In genomic region chr10:127417686-127418415, GRCh38 we compare ENCODE assay signal across 28 cellular contexts.
"Had no signal": no experiment of that assay in that cellular context is flagged by ENCODE, and none has a peak within 500 bp of the region (broad histone marks: within the 10 kb centered on the region; RNA-seq: fewer than 3 reads in every experiment).

No MANE protein-coding gene starts in this region.

- H3K27me3 Mint-ChIP-seq: naive B cell; stimulated activated naive B cell treated with anti-CD40 and anti-IgM and Interleukin-4, amounts not matched to agents 10 μg/mL and 1 μg/mL and 100 μg/mL, for 72 hours had no signal

- H3K9me3 ChIP-seq: left lung, psoas muscle, right lobe of liver, stomach, thoracic aorta, tibial artery, uterus had no signal

- H3K27me3 ChIP-seq: left lung, right lobe of liver, stomach, tibial artery, uterus had no signal

- H3K9ac ChIP-seq: parathyroid adenoma had no signal

- H3K4me2 ChIP-seq: smooth muscle cell had no signal

- H2AFZ ChIP-seq: parathyroid adenoma had no signal

- H3K4me1 ChIP-seq: left lung, parathyroid adenoma, psoas muscle, right lobe of liver, stomach, tibial artery, uterus had no signal

- H3K79me2 ChIP-seq: parathyroid adenoma had no signal

- H3K36me3 Mint-ChIP-seq: immature natural killer cell; naive B cell; natural killer cell; stimulated activated naive B cell treated with anti-CD40 and anti-IgM and Interleukin-4, amounts not matched to agents 10 μg/mL and 1 μg/mL and 100 μg/mL, for 72 hours had no signal

- H3K27ac Mint-ChIP-seq: immature natural killer cell; mesothelial cell of epicardium; naive B cell; natural killer cell; nephron progenitor cell; stimulated activated naive B cell treated with anti-CD40 and anti-IgM and Interleukin-4, amounts not matched to agents 10 μg/mL and 1 μg/mL and 100 μg/mL, for 72 hours had no signal

- DNase-seq: hypothalamus; immature natural killer cell; kidney; left colon; left lung; mesendoderm; naive B cell; natural killer cell; nephron progenitor cell; nucleus accumbens; psoas muscle; right lobe of liver; stimulated activated CD4-positive, alpha-beta T cell treated with anti-CD3 and anti-CD28 coated beads, Interleukin-12 subunit alpha, Interleukin-12 subunit beta, amount 100 ng/mL, for 4 hours; stimulated activated CD4-positive, alpha-beta T cell treated with anti-CD3 and anti-CD28 coated beads, Interleukin-15, amount 100 ng/mL, for 24 hours; stimulated activated CD4-positive, alpha-beta T cell treated with anti-CD3 and anti-CD28 coated beads, Interleukin-2, amount 100 ng/mL, for 24 hours; stimulated activated CD4-positive, alpha-beta T cell treated with anti-CD3 and anti-CD28 coated beads, Interleukin-4, amount 100 ng/mL, for 1 hour; stimulated activated naive B cell treated with anti-CD40 and anti-IgM and Interleukin-4, amounts not matched to agents 10 μg/mL and 1 μg/mL and 100 μg/mL, for 72 hours; stimulated activated naive CD8-positive, alpha-beta T cell treated with anti-CD3 and anti-CD28 coated beads, Interleukin-15, Interleukin-2, amounts not matched to agents 100 U/mL and 50 U/mL, for 24 hours; stomach; tibial artery; trophoblast cell; uterus had no signal

- H3K4me3 Mint-ChIP-seq: immature natural killer cell; mesothelial cell of epicardium; naive B cell; natural killer cell; nephron progenitor cell; stimulated activated naive B cell treated with anti-CD40 and anti-IgM and Interleukin-4, amounts not matched to agents 10 μg/mL and 1 μg/mL and 100 μg/mL, for 72 hours had no signal

- H3K4me3 ChIP-seq: left lung, lung, psoas muscle, right lobe of liver, smooth muscle cell, stomach, thoracic aorta, tibial artery, uterus had no signal

- FAIRE-seq: islet of Langerhans, kidney had no signal

- ATAC-seq: left colon; left lung; natural killer cell; right lobe of liver; stimulated activated naive CD8-positive, alpha-beta T cell treated with anti-CD3 and anti-CD28 coated beads, Interleukin-15, Interleukin-2, amounts not matched to agents 100 U/mL and 50 U/mL, for 24 hours had no signal

- H3K9me3 Mint-ChIP-seq: immature natural killer cell, natural killer cell, nephron progenitor cell had no signal

- H3K4me1 Mint-ChIP-seq: immature natural killer cell; mesothelial cell of epicardium; naive B cell; natural killer cell; stimulated activated naive B cell treated with anti-CD40 and anti-IgM and Interleukin-4, amounts not matched to agents 10 μg/mL and 1 μg/mL and 100 μg/mL, for 72 hours had no signal

- H3K36me3 ChIP-seq: uterus had no signal

- H3K27ac ChIP-seq: left lung, parathyroid adenoma, psoas muscle, right lobe of liver, stomach, thoracic aorta, tibial artery, uterus had no signal
